ENCODE assay signal across 1 cellular context in the genomic region with DNA sequence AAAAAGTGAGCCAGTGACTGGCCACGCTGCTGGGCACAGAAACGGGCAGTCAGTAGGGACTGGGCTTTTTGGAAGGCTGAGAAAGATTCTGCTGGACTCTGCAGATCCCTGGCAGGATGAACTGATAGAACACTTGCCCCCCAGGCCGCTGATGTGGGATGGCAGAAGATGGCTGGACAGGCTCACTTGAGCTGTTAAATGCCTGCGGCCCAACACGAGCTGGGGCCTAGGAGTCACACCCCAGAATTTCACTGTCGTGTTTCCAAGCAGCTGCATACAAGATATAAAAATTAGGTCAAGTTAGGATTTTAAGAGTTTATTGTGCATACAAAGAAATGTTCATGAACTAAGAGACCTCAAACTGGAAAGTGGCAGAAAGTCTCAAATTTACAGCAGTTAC.
TF ChIP-seq lines count a peak whose summit lies in the region.

No MANE protein-coding gene starts in this region.

TF ChIP-seq in IMR-90, 13 proteins besides CTCF, POLR2A, EP300 and RAD21:
- no peak for TF ChIP-seq MAFK (IDR thresholded peaks at IDR 0.05; ENCODE audit: low read depth, low read length)
- TF ChIP-seq MAZ (IDR thresholded peaks at IDR 0.05; ENCODE audit: borderline replicate concordance, low read depth, low read length), result no peak
- no peak for TF ChIP-seq ELK1 (IDR thresholded peaks at IDR 0.05; ENCODE audit: borderline replicate concordance, low read depth, low read length)
- no peak for TF ChIP-seq BHLHE40 (IDR thresholded peaks at IDR 0.05; ENCODE audit: low read depth, low read length)
- no peak for TF ChIP-seq USF2 (IDR thresholded peaks at IDR 0.05; ENCODE audit: low read depth, low read length)
- TF ChIP-seq RFX5 (IDR thresholded peaks at IDR 0.05; ENCODE audit: low read depth, low read length), result no peak
- no peak for TF ChIP-seq FOS (IDR thresholded peaks at IDR 0.05; ENCODE audit: low read depth, low read length)
- no peak for TF ChIP-seq CEBPB (IDR thresholded peaks at IDR 0.05; ENCODE audit: low read depth, low read length)
- no peak for TF ChIP-seq RCOR1 (IDR thresholded peaks at IDR 0.05; ENCODE audit: insufficient replicate concordance, low read length)
- no peak for TF ChIP-seq SMC3 (IDR thresholded peaks at IDR 0.05; ENCODE audit: low read depth, low read length)
- no peak for TF ChIP-seq CHD1 (IDR thresholded peaks at IDR 0.05; ENCODE audit: low read depth, low read length)
- TF ChIP-seq NFE2L2 (IDR thresholded peaks at IDR 0.05; ENCODE audit: low read depth, low read length), result no peak
- TF ChIP-seq MXI1 (IDR thresholded peaks at IDR 0.05; ENCODE audit: borderline replicate concordance, low read depth, low read length), result no peak
